11 cellular contexts compared by ENCODE assay signal in genomic region chr14:59245809-59246295, GRCh38. TPM values are rescaled to one million over a fixed set of nuclear protein-coding genes. Genes with fewer than 3 reads are reported as not detected.
DNase-seq lines count a peak whose midpoint lies in the region; ATAC-seq, FAIRE-seq and TF ChIP-seq lines count a peak whose summit lies in the region.
"Had no signal": no experiment of that assay in that cellular context is flagged by ENCODE, and none has a peak within 500 bp of the region (broad histone marks: within the 10 kb centered on the region; RNA-seq: fewer than 3 reads in every experiment).

No MANE protein-coding gene starts in this region.

- H3K27ac ChIP-seq in astrocyte (ENCODE audit: low read depth, low read length): no peak overlapping the region

- TF ChIP-seq CTCF in astrocyte (IDR thresholded peaks at IDR 0.05; ENCODE audit: insufficient read depth, low read depth, low read length): no peak

- H3K4me1 Mint-ChIP-seq in astrocyte (ENCODE audit: low read depth, unreplicated experiment): peaks cover 8% of the 10 kb centered on the region

- no peak overlapping the region for H3K27ac Mint-ChIP-seq in astrocyte (ENCODE audit: unreplicated experiment)

- H3K4me3 ChIP-seq in astrocyte (ENCODE audit: insufficient read depth, low read depth, low read length): no peak overlapping the region

- no peaks in the 10 kb centered on the region for H3K36me3 ChIP-seq in astrocyte (ENCODE audit: insufficient read depth, low read length)

- H3K79me2 ChIP-seq in astrocyte (ENCODE audit: insufficient read depth, low read length): peaks cover 26% of the 10 kb centered on the region

- no peaks in the 10 kb centered on the region for H3K27me3 ChIP-seq in astrocyte (ENCODE audit: insufficient read depth, low read length)

- no peaks in the 10 kb centered on the region for H3K9me3 Mint-ChIP-seq in astrocyte (ENCODE audit: unreplicated experiment)
- H3K9me3 Mint-ChIP-seq: CD8-positive, alpha-beta memory T cell had no signal

- peak; percentile 17 for FAIRE-seq in astrocyte (lab: Jason Lieb, UNC)

- no peaks in the 10 kb centered on the region for H3K27me3 Mint-ChIP-seq in astrocyte (ENCODE audit: low read depth, unreplicated experiment)
- H3K27me3 Mint-ChIP-seq: CD8-positive, alpha-beta memory T cell had no signal

- no peak overlapping the region for H3K4me3 Mint-ChIP-seq in astrocyte (ENCODE audit: unreplicated experiment)
- H3K4me3 Mint-ChIP-seq: CD8-positive, alpha-beta memory T cell had no signal

- H3K36me3 Mint-ChIP-seq in astrocyte (ENCODE audit: low read depth, unreplicated experiment): peaks cover 3% of the 10 kb centered on the region

- no peak overlapping the region for H3K9ac ChIP-seq in astrocyte (ENCODE audit: low read length)

- ATAC-seq in GM18520 (IDR thresholded peaks at IDR 0.05; ENCODE audit: unreplicated experiment) (peak; percentile 66), GM21515 (IDR thresholded peaks at IDR 0.05; ENCODE audit: unreplicated experiment) (peak; percentile 74), HG03066 (IDR thresholded peaks at IDR 0.05; ENCODE audit: low read depth, unreplicated experiment) (peak; percentile 70), left cardiac atrium (no peak), left colon (no peak), left ventricle myocardium superior (no peak)

- DNase-seq in astrocyte (ENCODE audit: low read depth): no peak
- DNase-seq in left cardiac atrium: no peak
- no peak for DNase-seq in posterior cingulate gyrus
- no peak for DNase-seq in left colon
- no peak for DNase-seq in left ventricle myocardium superior
- DNase-seq: CD8-positive, alpha-beta memory T cell; kidney glomerular epithelial cell; NCI-H69 had no signal

- no peaks in the 10 kb centered on the region for H3K9me3 ChIP-seq in astrocyte (ENCODE audit: insufficient read depth, low read depth, low read length)

- H3K4me2 ChIP-seq in astrocyte (ENCODE audit: low read length): no peak overlapping the region

- H2AFZ ChIP-seq in astrocyte (ENCODE audit: low read depth, low read length): no peak overlapping the region

- intact Hi-C loops in left cardiac atrium (cut with DNase I) (no loop called here), posterior cingulate gyrus (cut with DNase I) (no loop called here), left colon (cut with DNase I, micrococcal nuclease) (no loop called here), left ventricle myocardium superior (cut with micrococcal nuclease) (no loop called here)

- peaks cover 25% of the 10 kb centered on the region for H4K20me1 ChIP-seq in astrocyte (ENCODE audit: insufficient read depth, low read length)

- H3K4me1 ChIP-seq in astrocyte (ENCODE audit: insufficient read depth, low read length): no peaks in the 10 kb centered on the region

RNA-seq across cellular contexts. Expression of gene DAAM1, which starts 57.4 kb away (rescaled TPM):
- 38.0 and 44.8 TPM in 2 replicates for total RNA-seq in astrocyte
- 10 to 100 TPM; 87.2 to 97.1 TPM for total RNA-seq in left cardiac atrium
- total RNA-seq in left colon: 10 to 100 TPM; 38.1 to 61.5 TPM
- 111 TPM for total RNA-seq in left ventricle myocardium superior

Comparison
In these comparisons a context has a peak if more than half of its experiments do, and no peak if none do; other contexts are left out.
1. ATAC-seq: peak in GM18520 (single experiment), GM21515 (single experiment) and HG03066 (single experiment); none in left cardiac atrium (0 of 2), left colon (single experiment) and left ventricle myocardium superior (single experiment).